Comparison of ENCODE assay signal across 29 cellular contexts in genomic region chr12:105102673-105103072, GRCh38.
"Had no signal": no experiment of that assay in that cellular context is flagged by ENCODE, and none has a peak within 500 bp of the region (broad histone marks: within the 10 kb centered on the region; RNA-seq: fewer than 3 reads in every experiment).

No MANE protein-coding gene starts in this region.

- H3K36me3 ChIP-seq: ascending aorta, breast epithelium, cardiac muscle cell, colonic mucosa, esophagus squamous epithelium had no signal

- H3K9me3 ChIP-seq: ascending aorta, breast epithelium, colonic mucosa, esophagus squamous epithelium had no signal

- DNase-seq: activated CD4-positive, alpha-beta memory T cell treated with anti-CD3 and anti-CD28 coated beads for 36 hours; activated CD4-positive, alpha-beta T cell treated with anti-CD3 and anti-CD28 coated beads for 36 hours; activated CD4-positive, alpha-beta T cell treated with anti-CD3 and anti-CD28 coated beads, Interleukin-2, amount 10 ng/mL, durations not matched to agents 24 days and 14 days; activated CD4-positive, CD25-positive, alpha-beta regulatory T cell; activated CD4-positive, CD25-positive, alpha-beta regulatory T cell treated with anti-CD3 and anti-CD28 coated beads, Interleukin-2, amount 50 U/mL, for 72 hours; activated CD8-positive, alpha-beta memory T cell treated with anti-CD3 and anti-CD28 coated beads, Interleukin-2, amount 10 ng/mL, durations not matched to agents 7 days and 5 days; activated CD8-positive, alpha-beta memory T cell treated with anti-CD3 and anti-CD28 coated beads, Interleukin-2, amount 50 U/mL, for 4 hours; activated CD8-positive, alpha-beta T cell treated with anti-CD3 and anti-CD28 coated beads, Interleukin-2, amount 10 ng/mL, durations not matched to agents 7 days and 5 days; activated effector memory CD4-positive, alpha-beta T cell treated with anti-CD3 and anti-CD28 coated beads, Interleukin-2, amount 50 U/mL, for 16 hours; activated naive CD4-positive, alpha-beta T cell treated with anti-CD3 and anti-CD28 coated beads for 36 hours; activated naive CD8-positive, alpha-beta T cell treated with anti-CD3 and anti-CD28 coated beads for 36 hours; activated naive CD8-positive, alpha-beta T cell treated with anti-CD3 and anti-CD28 coated beads, Interleukin-2, amount 50 U/mL, for 24 hours; activated T-cell treated with anti-CD3 and anti-CD28 coated beads, Interleukin-2, amount 50 U/mL, for 1 hour; activated T-cell treated with anti-CD3 and anti-CD28 coated beads, Interleukin-2, amount 50 U/mL, for 48 hours; central memory CD4-positive, alpha-beta T cell; cerebellar nuclear complex; colonic mucosa; effector CD8-positive, alpha-beta T cell; esophagus squamous epithelium; foreskin fibroblast; head of caudate nucleus; T-helper 2 cell had no signal

- H3K4me1 ChIP-seq: ascending aorta, breast epithelium, colonic mucosa had no signal

- H3K27me3 ChIP-seq: ascending aorta, breast epithelium, cardiac muscle cell, colonic mucosa, esophagus squamous epithelium had no signal

- H3K27ac ChIP-seq: ascending aorta, breast epithelium, cardiac muscle cell, colonic mucosa, epithelial cell of prostate, esophagus squamous epithelium had no signal

- H3K4me3 ChIP-seq: ascending aorta, breast epithelium, cardiac muscle cell, colonic mucosa, esophagus squamous epithelium had no signal

- FAIRE-seq: endometrium, endothelial cell of umbilical vein, frontal cortex had no signal
